ENCODE assay signal across 3 cellular contexts in genomic region chr18:6886931-6887330, GRCh38.
"Had no signal": no experiment of that assay in that cellular context is flagged by ENCODE, and none has a peak within 500 bp of the region (broad histone marks: within the 10 kb centered on the region; RNA-seq: fewer than 3 reads in every experiment).

No MANE protein-coding gene starts in this region.

- H3K9me3 Mint-ChIP-seq: HFFc6 had no signal

- H3K27ac Mint-ChIP-seq: HFFc6 had no signal

- H3K4me3 Mint-ChIP-seq: HFFc6 had no signal

- DNase-seq: GOT3, KG1 had no signal
